Comparison of ENCODE assay signal across 8 cellular contexts in genomic region chr6:16836186-16836981, GRCh38.
DNase-seq lines count a peak whose midpoint lies in the region; ATAC-seq and TF ChIP-seq lines count a peak whose summit lies in the region.

No MANE protein-coding gene starts in this region.

- peak overlapping the region; percentile 59 to 80 (median 76) for H3K27ac Mint-ChIP-seq in nephron

- peak; percentile 18 for DNase-seq in stimulated activated CD4-positive, alpha-beta T cell treated with anti-CD3 and anti-CD28 coated beads, Interleukin-15, amount 100 ng/mL, for 24 hours
- DNase-seq in stimulated activated CD4-positive, alpha-beta T cell treated with anti-CD3 and anti-CD28 coated beads, Interleukin-2, amount 100 ng/mL, for 48 hours: no peak
- no peak for DNase-seq in left colon
- no peak for DNase-seq in islet precursor cell
- DNase-seq in omental fat pad (ENCODE audit: low spot score): no peak

- no peaks in the 10 kb centered on the region for H3K9me3 Mint-ChIP-seq in nephron

- peak overlapping the region in 2 of 3 experiments; percentile 9 to 39 for H3K4me3 Mint-ChIP-seq in nephron

- H3K36me3 Mint-ChIP-seq in nephron (ENCODE audit: low read depth): no peaks in the 10 kb centered on the region

- peaks cover 33% of the 10 kb centered on the region for H3K4me1 Mint-ChIP-seq in nephron

- intact Hi-C loops in left colon (cut with DNase I, micrococcal nuclease): no loop called here

- no peak for TF ChIP-seq CTCF in nephron (IDR thresholded peaks at IDR 0.05; ENCODE audit: unreplicated experiment in 3 of 3)
- TF ChIP-seq CTCF in omental fat pad (IDR thresholded peaks at IDR 0.05): no peak

- H3K27me3 Mint-ChIP-seq in nephron (ENCODE audit: low read depth): no peaks in the 10 kb centered on the region

- ATAC-seq in HG03045 (IDR thresholded peaks at IDR 0.05; ENCODE audit: unreplicated experiment) (peak; percentile 82), left colon (no peak), omental fat pad (ENCODE audit: low FRiP score) (no peak)

- H3K27ac ChIP-seq in angular gyrus (ENCODE audit: low read depth, low read length): peak overlapping the region; percentile 39
